8 cellular contexts compared by ENCODE assay signal in the genomic region with DNA sequence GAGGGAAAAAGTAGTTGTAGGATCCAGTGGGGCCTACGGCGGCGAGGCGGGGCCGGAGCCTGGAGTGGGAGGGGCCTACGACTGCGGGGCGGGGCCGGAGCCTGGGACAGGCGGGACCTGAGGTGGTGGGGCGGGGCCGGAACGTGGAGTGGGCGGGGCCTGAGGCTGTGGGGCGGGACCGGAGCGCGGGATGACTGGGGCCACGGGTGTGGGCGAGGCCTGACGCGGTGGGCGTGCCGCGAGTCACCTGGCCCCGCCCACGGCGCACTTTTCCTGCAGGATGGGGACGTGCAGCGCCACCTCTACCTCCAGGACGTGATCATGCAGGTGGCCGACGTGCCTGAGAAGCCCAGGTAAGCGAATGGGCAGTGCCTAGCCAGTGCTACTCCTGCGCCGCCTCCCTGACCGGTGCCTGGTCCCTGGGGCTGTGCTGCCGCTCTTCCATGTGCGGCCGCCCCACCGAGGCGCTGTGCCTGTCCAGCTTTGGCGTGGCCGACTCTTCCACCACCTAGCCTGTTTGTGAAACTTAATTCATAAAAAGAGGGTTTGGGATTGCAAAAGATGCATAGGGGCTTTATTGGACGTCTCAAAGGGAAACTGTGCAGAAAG. TPM values are rescaled to one million over a fixed set of nuclear protein-coding genes. Genes with fewer than 3 reads are reported as not detected.
A peak's percentile ranks its signal among the peaks of the same experiment; 100 is the strongest.
DNase-seq lines count a peak whose midpoint lies in the region; ATAC-seq and TF ChIP-seq lines count a peak whose summit lies in the region.

No MANE protein-coding gene starts in this region.

- H3K4me3 ChIP-seq in OCI-LY3 (ENCODE audit: low read length) (peak overlapping the region; percentile 100), esophagus (ENCODE audit: low read depth in 1 of 2, low read length in 2 of 2) (peak overlapping the region; percentile 89 to 91), muscle layer of colon (ENCODE audit: low read depth in 1 of 2, low read length in 2 of 2) (peak overlapping the region; percentile 93 to 95)

- H3K79me2 ChIP-seq in OCI-LY3 (ENCODE audit: low read length), result peaks cover 40% of the 10 kb centered on the region

- no peak overlapping the region for H2AFZ ChIP-seq in OCI-LY3 (ENCODE audit: low read depth, low read length)

- H3K27ac ChIP-seq in OCI-LY3 (ENCODE audit: low read length), result peak overlapping the region; percentile 88
- H3K27ac ChIP-seq in esophagus (ENCODE audit: low read depth in 2 of 2, low read length in 1 of 2), result peak overlapping the region; percentile 98 to 99
- H3K27ac ChIP-seq in muscle layer of colon (ENCODE audit: low read depth, low read length), result peak overlapping the region; percentile 99

- H3K36me3 ChIP-seq in OCI-LY3 (replicated peaks; ENCODE audit: low read depth, low read length), result peaks cover 4% of the 10 kb centered on the region
- peaks cover 3 to 12% of the 10 kb centered on the region in 2 donors for H3K36me3 ChIP-seq in esophagus (ENCODE audit: control insufficient read depth in 2 of 2, insufficient read depth in 2 of 2, low read length in 1 of 2)
- H3K36me3 ChIP-seq in muscle layer of colon (ENCODE audit: insufficient read depth, low read length), result peaks cover 30% of the 10 kb centered on the region

- 23 to 24% methylated on average over 42 to 45 of the region's 45 CpGs for WGBS in esophagus, 2 donors

- no peaks in the 10 kb centered on the region for H3K27me3 ChIP-seq in OCI-LY3 (ENCODE audit: low read depth, low read length)
- H3K27me3 ChIP-seq in esophagus (ENCODE audit: control insufficient read depth in 1 of 2, insufficient read depth in 2 of 2, low read length in 2 of 2), result no peaks in the 10 kb centered on the region
- H3K27me3 ChIP-seq in muscle layer of colon (ENCODE audit: control insufficient read depth in 1 of 2, insufficient read depth in 2 of 2, low read length in 2 of 2), result no peaks in the 10 kb centered on the region

- H3K4me2 ChIP-seq in OCI-LY3 (ENCODE audit: low read length), result peak overlapping the region; percentile 64

- H3K4me1 ChIP-seq in OCI-LY3 (ENCODE audit: low read length) (peaks cover 27% of the 10 kb centered on the region), esophagus (ENCODE audit: control insufficient read depth in 2 of 2, insufficient read depth in 2 of 2, low read length in 1 of 2) (peaks cover 0 to 8% of the 10 kb centered on the region in 2 donors), muscle layer of colon (ENCODE audit: insufficient read depth, low read length) (peaks cover 22% of the 10 kb centered on the region)

- peak overlapping the region; percentile 96 for H3K9ac ChIP-seq in OCI-LY3 (ENCODE audit: low read length)
- no peak overlapping the region for H3K9ac ChIP-seq in muscle layer of colon (ENCODE audit: low read length)

- H3K9me3 ChIP-seq in OCI-LY3 (ENCODE audit: insufficient read depth, low read length) (no peaks in the 10 kb centered on the region), esophagus (ENCODE audit: control insufficient read depth in 2 of 2, insufficient read depth in 1 of 2, low read depth in 1 of 2, low read length in 1 of 2) (no peaks in the 10 kb centered on the region), muscle layer of colon (ENCODE audit: low read length) (no peaks in the 10 kb centered on the region)

- DNase-seq in COLO829 (ENCODE audit: low spot score), result peak; percentile 81
- DNase-seq in HT1080 (ENCODE audit: low read depth), result peak; percentile 78
- DNase-seq in activated T-cell treated with anti-CD3 and anti-CD28 coated beads, Interleukin-2, amount 50 U/mL, for 48 hours, result peak; percentile 96
- peak; percentile 82 for DNase-seq in stimulated activated CD8-positive, alpha-beta memory T cell treated with anti-CD3 and anti-CD28 coated beads, Interleukin-7, amount 100 ng/mL, for 24 hours (ENCODE audit: low read depth)

- TF ChIP-seq CTCF in OCI-LY3 (IDR thresholded peaks at IDR 0.05; ENCODE audit: low read depth, low read length), result no peak

- peaks cover 4% of the 10 kb centered on the region for H4K20me1 ChIP-seq in OCI-LY3 (ENCODE audit: insufficient read depth, low read length)

- ATAC-seq in GM21381 (IDR thresholded peaks at IDR 0.05; ENCODE audit: unreplicated experiment), result peak; percentile 71

RNA-seq across cellular contexts. Expression of a gene that starts 0.5 kb away (rescaled TPM):
- total RNA-seq in HT1080 (2014; rRNA removed; shearing (Covaris generic)), result 102 and 108 TPM in 2 replicates
- polyA plus RNA-seq in HT1080 (2015; cell fraction: cytosol; rRNA removed), result 33.8 and 39.9 TPM in 2 replicates
- polyA plus RNA-seq in HT1080 (2015; cell fraction: nucleus; rRNA removed), result 25.1 and 34.2 TPM in 2 replicates
- 10 to 100 TPM; 28.4 to 41.7 TPM for polyA plus RNA-seq in esophagus

RNA-seq across cellular contexts. Expression of a gene that starts 0.5 kb away (rescaled TPM):
- 119 and 127 TPM in 2 replicates for total RNA-seq in HT1080 (2014; rRNA removed; shearing (Covaris generic))
- polyA plus RNA-seq in HT1080 (2015; cell fraction: cytosol; rRNA removed), result 74.4 and 76.1 TPM in 2 replicates
- 118 and 124 TPM in 2 replicates for polyA plus RNA-seq in HT1080 (2015; cell fraction: nucleus; rRNA removed)
- polyA plus RNA-seq in esophagus, result 10 to 100 TPM; 25.5 to 49.3 TPM

RNA-seq across cellular contexts. Expression of a gene that starts 27.5 kb away (rescaled TPM):
- total RNA-seq in HT1080 (2014; rRNA removed; shearing (Covaris generic)), result 1.7 TPM in 1 of 2 replicates, not detected in the other
- not detected in 2 replicates for polyA plus RNA-seq in HT1080 (2015; cell fraction: cytosol; rRNA removed)
- not detected in 2 replicates for polyA plus RNA-seq in HT1080 (2015; cell fraction: nucleus; rRNA removed)
- under 1 TPM; 0.05 to 0.12 TPM for polyA plus RNA-seq in esophagus

RNA-seq across cellular contexts. Expression of a gene that starts 32.5 kb away (rescaled TPM):
- total RNA-seq in HT1080 (2014; rRNA removed; shearing (Covaris generic)), result 1.6 and 4.2 TPM in 2 replicates
- polyA plus RNA-seq in HT1080 (2015; cell fraction: cytosol; rRNA removed), result 1.8 and 2.1 TPM in 2 replicates
- 18.9 and 23.3 TPM in 2 replicates for polyA plus RNA-seq in HT1080 (2015; cell fraction: nucleus; rRNA removed)
- 1 to 10 TPM; 2.4 to 2.6 TPM for polyA plus RNA-seq in esophagus

RNA-seq across cellular contexts. Expression of a gene that starts 38.0 kb away (rescaled TPM):
- not detected in 2 replicates for total RNA-seq in HT1080 (2014; rRNA removed; shearing (Covaris generic))
- polyA plus RNA-seq in HT1080 (2015; cell fraction: cytosol; rRNA removed), result not detected in 2 replicates
- not detected in 2 replicates for polyA plus RNA-seq in HT1080 (2015; cell fraction: nucleus; rRNA removed)
- not detected for polyA plus RNA-seq in esophagus

Comparison
In these comparisons a context has a peak if more than half of its experiments do, and no peak if none do; other contexts are left out.
1. Peak in every context shown above with its lines: DNase-seq, ATAC-seq, H3K4me3 ChIP-seq and H3K27ac ChIP-seq.